ENCODE assay signal across 1 cellular context in genomic region chr16:30139895-30140481, GRCh38.
TF ChIP-seq lines count a peak whose summit lies in the region.

No MANE protein-coding gene starts in this region.

TF ChIP-seq in HepG2, 621 proteins besides CTCF, POLR2A, EP300 and RAD21 (continued from another document and continues in another):
- peak; percentile 83 for TF ChIP-seq TFE3 (CRISPR knock-in tag; IDR thresholded peaks at IDR 0.05)
- peak; percentile 66 for TF ChIP-seq HNF1A (IDR thresholded peaks at IDR 0.05; ENCODE audit: low read depth)
- no peak; the same call in 1 of the 2 replicates for TF ChIP-seq HNF1A (CRISPR knock-in tag; IDR thresholded peaks at IDR 0.05; ENCODE audit: borderline replicate concordance)
- TF ChIP-seq KDM6A (CRISPR knock-in tag; IDR thresholded peaks at IDR 0.05; ENCODE audit: low read depth): peak; percentile 99
- TF ChIP-seq RAD51 (IDR thresholded peaks at IDR 0.05; ENCODE audit: borderline replicate concordance): no peak
- TF ChIP-seq ZNF350 (CRISPR knock-in tag; IDR thresholded peaks at IDR 0.05; ENCODE audit: borderline replicate concordance, low read depth): no peak
- no peak; the same call in 1 of the 2 replicates for TF ChIP-seq MXD1 (CRISPR knock-in tag; IDR thresholded peaks at IDR 0.05)
- TF ChIP-seq JUN (CRISPR knock-in tag; IDR thresholded peaks at IDR 0.05): no peak
- no peak; the same call in 1 of the 2 replicates for TF ChIP-seq ZMYM3 (CRISPR knock-in tag; IDR thresholded peaks at IDR 0.05)
- TF ChIP-seq ZNF253 (CRISPR knock-in tag; IDR thresholded peaks at IDR 0.05; ENCODE audit: borderline replicate concordance): no peak
- no peak; the same call in 1 of the 2 replicates for TF ChIP-seq IRF9 (CRISPR knock-in tag; IDR thresholded peaks at IDR 0.05; ENCODE audit: borderline replicate concordance)
- TF ChIP-seq POGK (CRISPR knock-in tag; conservative IDR thresholded peaks at IDR 0.05): no peak
- peak; percentile 67 for TF ChIP-seq ZBTB21 (CRISPR knock-in tag; IDR thresholded peaks at IDR 0.05)
- TF ChIP-seq RFXANK (CRISPR knock-in tag; IDR thresholded peaks at IDR 0.05): no peak; the same call in 1 of the 2 replicates
- peak; percentile 93 for TF ChIP-seq SIN3A (IDR thresholded peaks at IDR 0.05; ENCODE audit: borderline replicate concordance, low read depth, low read length)
- no peak for TF ChIP-seq ZNF564 (CRISPR knock-in tag; IDR thresholded peaks at IDR 0.05)
- no peak for TF ChIP-seq ZSCAN22 (CRISPR knock-in tag; IDR thresholded peaks at IDR 0.05)
- TF ChIP-seq PITX1 (CRISPR knock-in tag; IDR thresholded peaks at IDR 0.05): peak; percentile 91
- no peak for TF ChIP-seq JUND (CRISPR knock-in tag; IDR thresholded peaks at IDR 0.05)
- no peak for TF ChIP-seq REXO4 (CRISPR knock-in tag; IDR thresholded peaks at IDR 0.05; ENCODE audit: borderline replicate concordance)
- TF ChIP-seq ZNF619 (CRISPR knock-in tag; IDR thresholded peaks at IDR 0.05): no peak
- TF ChIP-seq RNF2 (conservative IDR thresholded peaks at IDR 0.05; ENCODE audit: low read depth): no peak
- TF ChIP-seq STAT5B (CRISPR knock-in tag; IDR thresholded peaks at IDR 0.05): no peak
- TF ChIP-seq FOXM1 (CRISPR knock-in tag; IDR thresholded peaks at IDR 0.05): no peak
- TF ChIP-seq ATF4 (CRISPR knock-in tag; IDR thresholded peaks at IDR 0.05): peak in 1 of 2 experiments; percentile 80; a peak in 2 of 4 replicates
- no peak for TF ChIP-seq ZFP91 (CRISPR knock-in tag; IDR thresholded peaks at IDR 0.05; ENCODE audit: borderline replicate concordance)
- no peak for TF ChIP-seq ZNF326 (CRISPR knock-in tag; IDR thresholded peaks at IDR 0.05; ENCODE audit: borderline replicate concordance)
- no peak for TF ChIP-seq SCMH1 (CRISPR knock-in tag; IDR thresholded peaks at IDR 0.05; ENCODE audit: borderline replicate concordance)
- peak; percentile 98 for TF ChIP-seq ETV5 (CRISPR knock-in tag; IDR thresholded peaks at IDR 0.05; ENCODE audit: borderline replicate concordance)
- TF ChIP-seq NFE2L2 (IDR thresholded peaks at IDR 0.05; ENCODE audit: low read length): no peak
- TF ChIP-seq JARID2 (CRISPR knock-in tag; IDR thresholded peaks at IDR 0.05; ENCODE audit: insufficient replicate concordance): no peak
- no peak for TF ChIP-seq MAFK (conservative IDR thresholded peaks at IDR 0.05 in 1 of 2, IDR thresholded peaks at IDR 0.05 in 1 of 2; ENCODE audit: low read length in 2 of 2)
- TF ChIP-seq ZNF432 (CRISPR knock-in tag; IDR thresholded peaks at IDR 0.05; ENCODE audit: borderline replicate concordance): no peak
- no peak for TF ChIP-seq NRL (CRISPR knock-in tag; IDR thresholded peaks at IDR 0.05; ENCODE audit: borderline replicate concordance)
- no peak; the same call in 1 of the 2 replicates for TF ChIP-seq ZNF274 (CRISPR knock-in tag; IDR thresholded peaks at IDR 0.05)
- TF ChIP-seq ZNF543 (CRISPR knock-in tag; IDR thresholded peaks at IDR 0.05): no peak
- peak; percentile 17; the same call in 1 of the 2 replicates for TF ChIP-seq BRD4 (CRISPR knock-in tag; IDR thresholded peaks at IDR 0.05)
- no peak for TF ChIP-seq PTBP1 (IDR thresholded peaks at IDR 0.05; ENCODE audit: low read depth, low read length, poor library complexity, severe bottlenecking)
- TF ChIP-seq ATF7-NPFF (CRISPR knock-in tag; IDR thresholded peaks at IDR 0.05; ENCODE audit: low read depth): no peak
- TF ChIP-seq NR2F1 (CRISPR knock-in tag; IDR thresholded peaks at IDR 0.05): peak; percentile 57 to 84
- no peak; the same call in 1 of the 2 replicates for TF ChIP-seq RBFOX2 (IDR thresholded peaks at IDR 0.05; ENCODE audit: low read depth, low read length)
- TF ChIP-seq CREB1 (IDR thresholded peaks at IDR 0.05): peak; percentile 76; the same call in 1 of the 2 replicates
- TF ChIP-seq CREB1 (CRISPR knock-in tag; IDR thresholded peaks at IDR 0.05): peak; percentile 87
- TF ChIP-seq NR0B2 (CRISPR knock-in tag; IDR thresholded peaks at IDR 0.05): no peak
- TF ChIP-seq ZNF282 (IDR thresholded peaks at IDR 0.05; ENCODE audit: partially characterized antibody): no peak
- peak; percentile 81 for TF ChIP-seq DMAP1 (CRISPR knock-in tag; IDR thresholded peaks at IDR 0.05)
- no peak for TF ChIP-seq ZNF276 (CRISPR knock-in tag; IDR thresholded peaks at IDR 0.05; ENCODE audit: low read depth)
- TF ChIP-seq ZFP37 (CRISPR knock-in tag; IDR thresholded peaks at IDR 0.05; ENCODE audit: borderline replicate concordance): peak; percentile 79; the same call in 1 of the 2 replicates
- peak; percentile 55; the same call in 1 of the 2 replicates for TF ChIP-seq YEATS4 (CRISPR knock-in tag; IDR thresholded peaks at IDR 0.05; ENCODE audit: borderline replicate concordance)
- peak; percentile 41; the same call in 1 of the 2 replicates for TF ChIP-seq ZBTB26 (CRISPR knock-in tag; IDR thresholded peaks at IDR 0.05; ENCODE audit: borderline replicate concordance)
